In the genomic region with DNA sequence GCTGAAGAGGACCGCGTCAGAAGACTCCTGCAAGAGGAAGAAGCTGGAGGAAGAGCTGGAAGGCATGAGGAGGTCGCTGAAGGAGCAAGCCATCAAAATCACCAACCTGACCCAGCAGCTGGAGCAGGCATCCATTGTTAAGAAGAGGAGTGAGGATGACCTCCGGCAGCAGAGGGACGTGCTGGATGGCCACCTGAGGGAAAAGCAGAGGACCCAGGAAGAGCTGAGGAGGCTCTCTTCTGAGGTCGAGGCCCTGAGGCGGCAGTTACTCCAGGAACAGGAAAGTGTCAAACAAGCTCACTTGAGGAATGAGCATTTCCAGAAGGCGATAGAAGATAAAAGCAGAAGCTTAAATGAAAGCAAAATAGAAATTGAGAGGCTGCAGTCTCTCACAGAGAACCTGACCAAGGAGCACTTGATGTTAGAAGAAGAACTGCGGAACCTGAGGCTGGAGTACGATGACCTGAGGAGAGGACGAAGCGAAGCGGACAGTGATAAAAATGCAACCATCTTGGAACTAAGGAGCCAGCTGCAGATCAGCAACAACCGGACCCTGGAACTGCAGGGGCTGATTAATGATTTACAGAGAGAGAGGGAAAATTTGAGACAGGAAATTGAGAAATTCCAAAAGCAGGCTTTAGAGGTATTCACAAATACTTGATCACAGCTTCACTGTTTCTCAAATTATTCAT, we compare ENCODE assay signal across 20 cellular contexts.
"Had no signal": no experiment of that assay in that cellular context is flagged by ENCODE, and none has a peak within 500 bp of the region (broad histone marks: within the 10 kb centered on the region; RNA-seq: fewer than 3 reads in every experiment).

No MANE protein-coding gene starts in this region.

- H3K4me1 Mint-ChIP-seq: activated naive CD4-positive, alpha-beta T cell treated with anti-CD3 and anti-CD28 coated beads, Interleukin-2, amount 10 ng/mL, durations not matched to agents 7 days and 5 days; nephron had no signal

- H3K4me3 ChIP-seq: ascending aorta, breast epithelium, gastroesophageal sphincter, suprapubic skin had no signal

- H3K4me3 Mint-ChIP-seq: activated naive CD4-positive, alpha-beta T cell treated with anti-CD3 and anti-CD28 coated beads, Interleukin-2, amount 10 ng/mL, durations not matched to agents 7 days and 5 days; dendritic cell treated with granulocyte-macrophage colony-stimulating factor and Interleukin-4, amounts not matched to agents 40 ng/mL and 50 ng/mL, for 4 days; effector memory CD8-positive, alpha-beta T cell; nephron had no signal

- H3K36me3 Mint-ChIP-seq: activated naive CD4-positive, alpha-beta T cell treated with anti-CD3 and anti-CD28 coated beads, Interleukin-2, amount 10 ng/mL, durations not matched to agents 7 days and 5 days had no signal

- H3K27me3 ChIP-seq: ascending aorta, breast epithelium, suprapubic skin had no signal

- H3K9me3 ChIP-seq: ascending aorta, breast epithelium, gastroesophageal sphincter, suprapubic skin had no signal

- DNase-seq: activated CD4-positive, alpha-beta T cell treated with anti-CD3 and anti-CD28 coated beads for 1 hour; activated CD4-positive, alpha-beta T cell treated with anti-CD3 and anti-CD28 coated beads, Interleukin-2, amount 50 U/mL, for 4 hours; activated naive CD4-positive, alpha-beta T cell treated with anti-CD3 and anti-CD28 coated beads, Interleukin-2, amount 10 ng/mL, durations not matched to agents 7 days and 5 days; activated T-cell treated with anti-CD3 and anti-CD28 coated beads, Interleukin-2, amount 50 U/mL, for 1 hour; effector memory CD8-positive, alpha-beta T cell; islet precursor cell; left ventricle myocardium superior; nucleus accumbens; stimulated activated naive CD8-positive, alpha-beta T cell treated with anti-CD3 and anti-CD28 coated beads, Interleukin-15, Interleukin-2, amounts not matched to agents 100 U/mL and 50 U/mL, for 24 hours; T-helper 1 cell; T1000; trophoblast cell had no signal

- H3K36me3 ChIP-seq: ascending aorta, breast epithelium, gastroesophageal sphincter had no signal

- ATAC-seq: effector memory CD8-positive, alpha-beta T cell; gastroesophageal sphincter; left ventricle myocardium superior; sciatic nerve; stimulated activated naive CD8-positive, alpha-beta T cell treated with anti-CD3 and anti-CD28 coated beads, Interleukin-15, Interleukin-2, amounts not matched to agents 100 U/mL and 50 U/mL, for 24 hours had no signal

- H3K27me3 Mint-ChIP-seq: progenitor cell of endocrine pancreas had no signal

- H3K4me1 ChIP-seq: ascending aorta, breast epithelium, gastroesophageal sphincter, suprapubic skin had no signal

- H3K27ac ChIP-seq: ascending aorta, breast epithelium, gastroesophageal sphincter, suprapubic skin had no signal

- H3K27ac Mint-ChIP-seq: activated naive CD4-positive, alpha-beta T cell treated with anti-CD3 and anti-CD28 coated beads, Interleukin-2, amount 10 ng/mL, durations not matched to agents 7 days and 5 days; dendritic cell treated with granulocyte-macrophage colony-stimulating factor and Interleukin-4, amounts not matched to agents 40 ng/mL and 50 ng/mL, for 4 days; effector memory CD8-positive, alpha-beta T cell; nephron; progenitor cell of endocrine pancreas had no signal

- H3K9me3 Mint-ChIP-seq: activated naive CD4-positive, alpha-beta T cell treated with anti-CD3 and anti-CD28 coated beads, Interleukin-2, amount 10 ng/mL, durations not matched to agents 7 days and 5 days; dendritic cell treated with granulocyte-macrophage colony-stimulating factor and Interleukin-4, amounts not matched to agents 40 ng/mL and 50 ng/mL, for 4 days; effector memory CD8-positive, alpha-beta T cell; nephron had no signal
